Comparison of ENCODE assay signal across 27 cellular contexts in the genomic region with DNA sequence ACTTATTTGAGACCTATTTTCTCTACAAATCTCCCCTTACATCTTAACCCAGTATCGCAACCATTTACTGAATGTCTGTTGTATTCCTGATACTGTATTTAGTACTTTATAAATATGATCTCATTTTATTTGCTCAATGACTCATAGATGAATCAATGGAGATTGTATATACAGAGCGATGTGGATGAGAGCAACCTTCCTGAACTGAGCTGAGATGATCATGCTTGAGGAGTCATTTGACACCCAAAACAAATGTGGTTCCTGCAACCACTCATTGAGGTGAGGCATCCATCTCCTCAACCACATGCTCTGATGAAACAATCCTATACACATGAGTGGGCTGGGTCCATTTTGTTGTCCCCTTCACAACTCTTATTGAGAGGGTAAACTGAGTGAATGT.
DNase-seq lines count a peak whose midpoint lies in the region; ATAC-seq and TF ChIP-seq lines count a peak whose summit lies in the region.
"Had no signal": no experiment of that assay in that cellular context is flagged by ENCODE, and none has a peak within 500 bp of the region (broad histone marks: within the 10 kb centered on the region; RNA-seq: fewer than 3 reads in every experiment).

No MANE protein-coding gene starts in this region.

- TF ChIP-seq CTCF in RWPE2 (IDR thresholded peaks at IDR 0.05; ENCODE audit: poor library complexity, severe bottlenecking), result no peak
- TF ChIP-seq CTCF in fibroblast of mammary gland (conservative IDR thresholded peaks at IDR 0.05; ENCODE audit: control insufficient read depth, insufficient read depth, low read depth, low read length), result no peak
- TF ChIP-seq CTCF in left ventricle myocardium inferior (IDR thresholded peaks at IDR 0.05; ENCODE audit: borderline replicate concordance), result no peak
- no peak for TF ChIP-seq CTCF in body of pancreas (IDR thresholded peaks at IDR 0.05)
- TF ChIP-seq CTCF in lower lobe of right lung (IDR thresholded peaks at IDR 0.05), result no peak

- H3K27me3 ChIP-seq in RWPE2 (ENCODE audit: insufficient read depth, poor library complexity, severe bottlenecking), result no peaks in the 10 kb centered on the region
- H3K27me3 ChIP-seq in left ventricle myocardium inferior (ENCODE audit: low read depth), result no peaks in the 10 kb centered on the region
- H3K27me3 ChIP-seq in body of pancreas, result no peaks in the 10 kb centered on the region
- no peaks in the 10 kb centered on the region for H3K27me3 ChIP-seq in lower lobe of right lung (ENCODE audit: low read depth)
- H3K27me3 ChIP-seq: neutrophil, transverse colon had no signal

- no peak for TF ChIP-seq POLR2A in body of pancreas (IDR thresholded peaks at IDR 0.05)

- no peak overlapping the region for H3K4me3 ChIP-seq in RWPE2 (ENCODE audit: severe bottlenecking)
- no peak overlapping the region for H3K4me3 ChIP-seq in fibroblast of mammary gland (ENCODE audit: control insufficient read depth, low read depth, low read length)
- no peak overlapping the region for H3K4me3 ChIP-seq in left ventricle myocardium inferior
- no peak overlapping the region for H3K4me3 ChIP-seq in body of pancreas
- no peak overlapping the region for H3K4me3 ChIP-seq in lower lobe of right lung
- H3K4me3 ChIP-seq: HAP-1, transverse colon had no signal

- peak; percentile 17 for DNase-seq in COLO668 (lab: John Stamatoyannopoulos, UW; ENCODE audit: unreplicated experiment)
- DNase-seq in HPDE6-E6E7 (ENCODE audit: extremely low spot score), result peak; percentile 17
- no peak for DNase-seq in RWPE2 (ENCODE audit: low spot score)
- peak; percentile 11 for DNase-seq in fibroblast of mammary gland (ENCODE audit: low read depth)
- no peak for DNase-seq in left ventricle myocardium inferior
- no peak for DNase-seq in body of pancreas
- DNase-seq in lower lobe of right lung, result no peak
- DNase-seq: ACHN; activated CD4-positive, alpha-beta T cell treated with anti-CD3 and anti-CD28 coated beads, Interleukin-2, amount 50 U/mL, for 4 hours; activated CD4-positive, CD25-positive, alpha-beta regulatory T cell; activated CD8-positive, alpha-beta memory T cell treated with anti-CD3 and anti-CD28 coated beads, Interleukin-2, amount 10 ng/mL, durations not matched to agents 7 days and 5 days; activated gamma-delta T cell treated with Interleukin-2 at 50 U/mL for 16 hours; activated T-cell treated with anti-CD3 and anti-CD28 coated beads, Interleukin-2, amount 50 U/mL, for 4 hours; CD8-positive, alpha-beta memory T cell; NCI-H1417 treated with DMSO at 0.1 percent for 48 hours; NCI-H2081; NCI-H226; NCI-H526 treated with DMSO at 0.1 percent for 48 hours; SK-N-SH; transverse colon had no signal

- H3K27ac ChIP-seq in RWPE2 (ENCODE audit: poor library complexity, severe bottlenecking) (no peak overlapping the region), left ventricle myocardium inferior (replicated peaks) (no peak overlapping the region), body of pancreas (no peak overlapping the region), lower lobe of right lung (no peak overlapping the region)
- H3K27ac ChIP-seq: HL-60, neutrophil, transverse colon had no signal

- H3K4me1 ChIP-seq in RWPE2 (ENCODE audit: insufficient read depth, poor library complexity, severe bottlenecking), result no peaks in the 10 kb centered on the region
- no peaks in the 10 kb centered on the region for H3K4me1 ChIP-seq in left ventricle myocardium inferior
- H3K4me1 ChIP-seq in body of pancreas, result no peaks in the 10 kb centered on the region
- no peaks in the 10 kb centered on the region for H3K4me1 ChIP-seq in lower lobe of right lung
- H3K4me1 ChIP-seq: HAP-1, transverse colon had no signal

- ATAC-seq in RWPE2 (ENCODE audit: low read depth) (peak; percentile 89), body of pancreas (no peak), GM18858 (IDR thresholded peaks at IDR 0.05; ENCODE audit: unreplicated experiment) (no peak), lower lobe of right lung (no peak)
- ATAC-seq: activated CD8-positive, alpha-beta memory T cell treated with anti-CD3 and anti-CD28 coated beads, Interleukin-2, amount 10 ng/mL, durations not matched to agents 7 days and 5 days; activated T-cell treated with anti-CD3 and anti-CD28 coated beads, Interleukin-2, amount 50 U/mL, for 4 hours; HepG2; Right ventricle myocardium inferior; stimulated activated effector memory CD8-positive, alpha-beta T cell treated with anti-CD3 and anti-CD28 coated beads, Interleukin-12 subunit alpha, Interleukin-12 subunit beta, amount 100 ng/mL, for 72 hours had no signal

- no peaks in the 10 kb centered on the region for H3K9me3 ChIP-seq in RWPE2 (ENCODE audit: severe bottlenecking)
- no peaks in the 10 kb centered on the region for H3K9me3 ChIP-seq in left ventricle myocardium inferior (replicated peaks)
- no peaks in the 10 kb centered on the region for H3K9me3 ChIP-seq in body of pancreas
- H3K9me3 ChIP-seq in lower lobe of right lung, result no peaks in the 10 kb centered on the region
- H3K9me3 ChIP-seq: HAP-1, neutrophil, SK-N-SH, transverse colon had no signal

- no peaks in the 10 kb centered on the region for H3K36me3 ChIP-seq in RWPE2 (ENCODE audit: low read depth)
- no peaks in the 10 kb centered on the region for H3K36me3 ChIP-seq in left ventricle myocardium inferior
- no peaks in the 10 kb centered on the region for H3K36me3 ChIP-seq in body of pancreas (replicated peaks in 1 of 2; ENCODE audit: insufficient read depth in 1 of 2, low read depth in 2 of 2)
- H3K36me3 ChIP-seq in lower lobe of right lung, result no peaks in the 10 kb centered on the region
- H3K36me3 ChIP-seq: HAP-1, neutrophil, transverse colon had no signal

- 82 to 83% methylated on average over 2 of the region's 2 CpGs for WGBS in body of pancreas, 2 donors

- intact Hi-C loops in left ventricle myocardium inferior (cut with micrococcal nuclease) (no loop called here), body of pancreas (cut with DNase I) (no loop called here), lower lobe of right lung (cut with DNase I) (no loop called here)

Comparison
In these comparisons a context has a peak if more than half of its experiments do, and no peak if none do; other contexts are left out.
1. DNase-seq: peak in COLO668 (single experiment), HPDE6-E6E7 (single experiment) and fibroblast of mammary gland (single experiment); none in RWPE2 (single experiment), left ventricle myocardium inferior (single experiment), body of pancreas (0 of 4) and lower lobe of right lung (single experiment).